ENCODE assay signal across 8 cellular contexts in the genomic region with DNA sequence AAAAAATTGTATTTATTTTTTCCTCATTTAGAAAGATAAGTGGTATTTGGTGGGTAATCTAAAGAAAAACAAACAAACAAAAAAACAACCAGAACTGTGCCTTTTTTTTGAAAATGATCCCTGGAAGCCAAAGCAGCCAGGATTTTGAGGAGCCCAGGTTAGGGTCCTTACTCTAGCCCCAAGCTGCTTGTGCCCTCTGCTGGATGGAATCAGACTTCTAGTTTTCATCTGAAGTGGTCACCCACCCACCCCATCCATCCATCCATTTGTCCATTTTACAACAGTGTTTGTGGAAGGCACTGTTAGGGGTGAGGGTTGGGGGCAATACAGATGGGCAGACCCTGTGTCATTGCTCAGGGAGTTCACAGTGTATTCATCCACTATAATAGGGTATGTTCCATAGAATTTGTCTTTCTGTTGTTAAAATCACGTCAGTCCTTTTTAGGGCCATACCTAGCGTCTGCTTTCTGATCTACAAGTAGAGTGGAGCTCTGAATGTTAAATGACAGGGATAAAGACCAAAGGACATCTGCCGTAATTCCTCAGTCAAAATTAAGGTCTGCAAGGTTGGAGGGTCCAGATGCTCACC. TPM values are rescaled to one million over a fixed set of nuclear protein-coding genes. Genes with fewer than 3 reads are reported as not detected.
DNase-seq lines count a peak whose midpoint lies in the region; ATAC-seq and TF ChIP-seq lines count a peak whose summit lies in the region.

No MANE protein-coding gene starts in this region.

- 89 to 92% methylated on average over 3 of the region's 3 CpGs for WGBS in heart right ventricle, 2 donors
- 85% methylated on average over 3 of the region's 3 CpGs for WGBS in right cardiac atrium

- peaks cover 0 to 40% (median 14%) of the 10 kb centered on the region in 9 donors for H3K36me3 ChIP-seq in heart right ventricle
- H3K36me3 ChIP-seq in MM.1S (replicated peaks; ENCODE audit: insufficient read depth, low read length), result no peaks in the 10 kb centered on the region

- H3K4me1 ChIP-seq in heart right ventricle (peaks cover 0 to 49% (median 30%) of the 10 kb centered on the region in 9 donors), right cardiac atrium (ENCODE audit: control insufficient read depth, insufficient read depth, low read length) (peaks cover 5% of the 10 kb centered on the region), MM.1S (ENCODE audit: low read length) (0 out of 2 replicates have a peak, but pooled peaks cover 6% of the 10 kb centered on the region)

- no peak overlapping the region for H3K4me3 ChIP-seq in heart right ventricle
- H3K4me3 ChIP-seq in right cardiac atrium (ENCODE audit: low read length), result no peak overlapping the region
- H3K4me3 ChIP-seq in MM.1S (ENCODE audit: low read length), result no peak overlapping the region

- no peak for ATAC-seq in heart right ventricle
- ATAC-seq in right cardiac atrium, result no peak
- ATAC-seq in HG03280 (IDR thresholded peaks at IDR 0.05; ENCODE audit: unreplicated experiment), result no peak
- no peak for ATAC-seq in HG03159 (IDR thresholded peaks at IDR 0.05; ENCODE audit: unreplicated experiment)

- H3F3A ChIP-seq in MM.1S (ENCODE audit: insufficient read depth, low read length), result no peaks in the 10 kb centered on the region

- no peak overlapping the region for H3K27ac Mint-ChIP-seq in activated CD4-positive, alpha-beta T cell treated with anti-CD3 and anti-CD28 coated beads, Interleukin-2, amount 10 ng/mL, durations not matched to agents 7 days and 5 days

- H3K27ac ChIP-seq in heart right ventricle (peak overlapping the region in 1 of 10 donors; percentile 23), right cardiac atrium (ENCODE audit: low read length) (no peak overlapping the region), MM.1S (ENCODE audit: low read length) (no peak overlapping the region)

- H3K4me2 ChIP-seq in MM.1S (ENCODE audit: low read depth, low read length), result no peak overlapping the region

- H3K9ac ChIP-seq in MM.1S (ENCODE audit: low read length), result no peak overlapping the region

- H2AFZ ChIP-seq in MM.1S (ENCODE audit: low read length), result no peak overlapping the region

- DNase-seq in heart right ventricle, result peak in 1 of 2 donors; percentile 21
- DNase-seq in right cardiac atrium, result no peak
- DNase-seq in MM.1S, result peak; percentile 31
- peak; percentile 31 for DNase-seq in activated CD4-positive, alpha-beta T cell treated with anti-CD3 and anti-CD28 coated beads, Interleukin-2, amount 10 ng/mL, durations not matched to agents 7 days and 5 days
- peak; percentile 57 for DNase-seq in islet precursor cell
- no peak for DNase-seq in inferior parietal cortex (ENCODE audit: extremely low spot score)

- no peaks in the 10 kb centered on the region for H3K9me2 ChIP-seq in MM.1S (replicated peaks; ENCODE audit: insufficient read depth, low read length)

- peaks cover 15% of the 10 kb centered on the region for H3K36me3 Mint-ChIP-seq in activated CD4-positive, alpha-beta T cell treated with anti-CD3 and anti-CD28 coated beads, Interleukin-2, amount 10 ng/mL, durations not matched to agents 7 days and 5 days (ENCODE audit: low read depth)

- POLR2A ChIA-PET in activated CD4-positive, alpha-beta T cell treated with anti-CD3 and anti-CD28 coated beads, Interleukin-2, amount 10 ng/mL, durations not matched to agents 7 days and 5 days (lab: Charles Lee), result no interaction called here

- H3K4me1 Mint-ChIP-seq in activated CD4-positive, alpha-beta T cell treated with anti-CD3 and anti-CD28 coated beads, Interleukin-2, amount 10 ng/mL, durations not matched to agents 7 days and 5 days, result peaks cover 32% of the 10 kb centered on the region

- no peak overlapping the region for H3K4me3 Mint-ChIP-seq in activated CD4-positive, alpha-beta T cell treated with anti-CD3 and anti-CD28 coated beads, Interleukin-2, amount 10 ng/mL, durations not matched to agents 7 days and 5 days

- H4K20me1 ChIP-seq in MM.1S (ENCODE audit: insufficient read depth, low read length), result no peaks in the 10 kb centered on the region

- intact Hi-C loops in heart right ventricle (cut with DNase I), result loop anchor here in 6 of 10 donors (5.0 to 10.0 kb wide), 7 partner anchors 57 to 112 kb away; partner anchors contain the start of genes YIPF1 (in 4 of the 6), TCEANC2 (in 2 of the 6), TMEM59 (in 2 of the 6) and DIO1 (in 1 of the 6)
- intact Hi-C loops in right cardiac atrium (cut with DNase I), result loop anchor here in 3 of 4 donors (5.0 to 10.0 kb wide), 3 partner anchors 54 to 72 kb away; partner anchors contain the start of gene DIO1 (in 2 of the 3)

- H3K27me3 ChIP-seq in heart right ventricle (no peaks in the 10 kb centered on the region), right cardiac atrium (ENCODE audit: control insufficient read depth, insufficient read depth) (no peaks in the 10 kb centered on the region), MM.1S (replicated peaks; ENCODE audit: insufficient read depth, low read length) (no peaks in the 10 kb centered on the region)

- no peaks in the 10 kb centered on the region for H3K9me3 Mint-ChIP-seq in activated CD4-positive, alpha-beta T cell treated with anti-CD3 and anti-CD28 coated beads, Interleukin-2, amount 10 ng/mL, durations not matched to agents 7 days and 5 days

- H3K27me3 Mint-ChIP-seq in activated CD4-positive, alpha-beta T cell treated with anti-CD3 and anti-CD28 coated beads, Interleukin-2, amount 10 ng/mL, durations not matched to agents 7 days and 5 days, result no peaks in the 10 kb centered on the region

- CTCF ChIA-PET in activated CD4-positive, alpha-beta T cell treated with anti-CD3 and anti-CD28 coated beads, Interleukin-2, amount 10 ng/mL, durations not matched to agents 7 days and 5 days (lab: Charles Lee), result interaction anchor here (0.6 to 2.0 kb wide), 7 partner anchors 10 to 100 kb away, joined by 3 to 17 read pairs (median 3); no protein-coding TSS in a partner anchor

- H3K9me3 ChIP-seq in heart right ventricle, result no peaks in the 10 kb centered on the region
- H3K9me3 ChIP-seq in right cardiac atrium (ENCODE audit: control insufficient read depth, low read length), result no peaks in the 10 kb centered on the region
- H3K9me3 ChIP-seq in MM.1S (replicated peaks; ENCODE audit: insufficient read depth, low read length), result no peaks in the 10 kb centered on the region

- peaks cover 58% of the 10 kb centered on the region for H3K79me2 ChIP-seq in MM.1S (ENCODE audit: low read length)

- TF ChIP-seq CTCF in heart right ventricle (IDR thresholded peaks at IDR 0.05) (peak in 7 of 9 donors; percentile 41 to 56 (median 50)), MM.1S (IDR thresholded peaks at IDR 0.05; ENCODE audit: low read length) (peak; percentile 50)

RNA-seq across cellular contexts. Expression of gene LRRC42, which starts 3.0 kb away (rescaled TPM):
- total RNA-seq in heart right ventricle, result 10 to 100 TPM; 10.4 to 16.5 (median 14.8) TPM
- polyA plus RNA-seq in heart right ventricle, result 10 to 100 TPM in 1 of 2 donors, 1 to 10 TPM in 1; 2.9 to 13.2 TPM
- total RNA-seq in right cardiac atrium, result 10 to 100 TPM; 11.8 to 19.5 (median 15.4) TPM
- 8.8 TPM for polyA plus RNA-seq in right cardiac atrium
- total RNA-seq in activated CD4-positive, alpha-beta T cell treated with anti-CD3 and anti-CD28 coated beads, Interleukin-2, amount 10 ng/mL, durations not matched to agents 7 days and 5 days, result 10 to 100 TPM; 19.5 to 19.9 TPM

RNA-seq across cellular contexts. Expression of gene IFT25, which starts 3.6 kb away (rescaled TPM):
- 10 to 100 TPM in 6 of 10 donors, 1 to 10 TPM in 4; 7.8 to 16.0 (median 10.7) TPM for total RNA-seq in heart right ventricle
- 10 to 100 TPM in 1 of 2 donors, 1 to 10 TPM in 1; 9.9 to 12.3 TPM for polyA plus RNA-seq in heart right ventricle
- total RNA-seq in right cardiac atrium, result 10 to 100 TPM; 14.2 to 16.8 (median 15.2) TPM
- polyA plus RNA-seq in right cardiac atrium, result 20.5 TPM
- 10 to 100 TPM; 71.8 to 74.3 TPM for total RNA-seq in activated CD4-positive, alpha-beta T cell treated with anti-CD3 and anti-CD28 coated beads, Interleukin-2, amount 10 ng/mL, durations not matched to agents 7 days and 5 days

RNA-seq across cellular contexts. Expression of gene DIO1, which starts 55.1 kb away (rescaled TPM):
- total RNA-seq in heart right ventricle (not detected), right cardiac atrium (not detected)
- polyA plus RNA-seq in heart right ventricle (not detected), right cardiac atrium (not detected)
- total RNA-seq in activated CD4-positive, alpha-beta T cell treated with anti-CD3 and anti-CD28 coated beads, Interleukin-2, amount 10 ng/mL, durations not matched to agents 7 days and 5 days, result not detected

RNA-seq across cellular contexts. Expression of gene YIPF1, which starts 59.5 kb away (rescaled TPM):
- total RNA-seq in heart right ventricle, result 10 to 100 TPM; 10.2 to 20.1 (median 13.2) TPM
- 10 to 100 TPM in 1 of 2 donors, 1 to 10 TPM in 1; 9.6 to 22.1 TPM for polyA plus RNA-seq in heart right ventricle
- 10 to 100 TPM; 13.3 to 15.7 (median 15.6) TPM for total RNA-seq in right cardiac atrium
- 13.4 TPM for polyA plus RNA-seq in right cardiac atrium
- total RNA-seq in activated CD4-positive, alpha-beta T cell treated with anti-CD3 and anti-CD28 coated beads, Interleukin-2, amount 10 ng/mL, durations not matched to agents 7 days and 5 days, result 10 to 100 TPM; 16.3 to 20.6 TPM

Comparison
In these comparisons a context has a peak if more than half of its experiments do, and no peak if none do; other contexts are left out.
1. DNase-seq: peak in MM.1S (single experiment), activated CD4-positive, alpha-beta T cell treated with anti-CD3 and anti-CD28 coated beads, Interleukin-2, amount 10 ng/mL, durations not matched to agents 7 days and 5 days (single experiment) and islet precursor cell (single experiment); none in right cardiac atrium (0 of 3) and inferior parietal cortex (single experiment).
2. RNA of gene IFT25, which starts 3.6 kb away (total RNA-seq): 71.8 to 74.3 TPM in activated CD4-positive, alpha-beta T cell treated with anti-CD3 and anti-CD28 coated beads, Interleukin-2, amount 10 ng/mL, durations not matched to agents 7 days and 5 days; 14.2 to 16.8 TPM in right cardiac atrium and 7.8 to 16.0 TPM in heart right ventricle; every median in the first group is over 4 times any median in the second.